In genomic region chr11:117456027-117456720, GRCh38 we compare ENCODE assay signal across 12 cellular contexts.
DNase-seq lines count a peak whose midpoint lies in the region; ATAC-seq and TF ChIP-seq lines count a peak whose summit lies in the region.
"Had no signal": no experiment of that assay in that cellular context is flagged by ENCODE, and none has a peak within 500 bp of the region (broad histone marks: within the 10 kb centered on the region; RNA-seq: fewer than 3 reads in every experiment).

No MANE protein-coding gene starts in this region.

- no peak for TF ChIP-seq CTCF in OCI-LY7 (conservative IDR thresholded peaks at IDR 0.05; ENCODE audit: low read length)
- no peak for TF ChIP-seq CTCF in transverse colon (IDR thresholded peaks at IDR 0.05)

- WGBS in transverse colon (ENCODE audit: low coverage in 1 of 2), 2 donors: 79 to 90% methylated on average over 2 to 7 of the region's 7 CpGs

- POLR2A ChIA-PET in activated CD4-positive, alpha-beta T cell treated with anti-CD3 and anti-CD28 coated beads, Interleukin-2, amount 10 ng/mL, durations not matched to agents 7 days and 5 days (lab: Charles Lee): no interaction called here
- POLR2A ChIA-PET in OCI-LY7 (lab: Charles Lee): no interaction called here

- H3K4me1 Mint-ChIP-seq in activated CD4-positive, alpha-beta T cell treated with anti-CD3 and anti-CD28 coated beads, Interleukin-2, amount 10 ng/mL, durations not matched to agents 7 days and 5 days: no peaks in the 10 kb centered on the region

- CTCF ChIA-PET in activated CD4-positive, alpha-beta T cell treated with anti-CD3 and anti-CD28 coated beads, Interleukin-2, amount 10 ng/mL, durations not matched to agents 7 days and 5 days (lab: Charles Lee): interaction anchor here (0.6 to 2.8 kb wide), 3 partner anchors 31 to 359 kb away, joined by 3 to 9 read pairs (median 5); no protein-coding TSS in a partner anchor
- CTCF ChIA-PET in OCI-LY7 (lab: Charles Lee; ENCODE audit: unreplicated experiment): no interaction called here

- H3K36me3 ChIP-seq in OCI-LY7 (ENCODE audit: insufficient read depth, low read length): no peaks in the 10 kb centered on the region
- no peaks in the 10 kb centered on the region for H3K36me3 ChIP-seq in transverse colon

- intact Hi-C loops in OCI-LY7 (cut with micrococcal nuclease; ENCODE audit: unreplicated experiment) (no loop called here), transverse colon (cut with DNase I; ENCODE audit: low total_unique reads) (no loop called here)

- no peak overlapping the region for H3K4me2 ChIP-seq in OCI-LY7 (ENCODE audit: low read length)

- no TSS peak for BruUV-seq in OCI-LY7 (replicated peaks; lab: Mats Ljungman, UMichigan)

- H3K4me3 Mint-ChIP-seq in activated CD4-positive, alpha-beta T cell treated with anti-CD3 and anti-CD28 coated beads, Interleukin-2, amount 10 ng/mL, durations not matched to agents 7 days and 5 days: no peak overlapping the region

- H3K27ac Mint-ChIP-seq in activated CD4-positive, alpha-beta T cell treated with anti-CD3 and anti-CD28 coated beads, Interleukin-2, amount 10 ng/mL, durations not matched to agents 7 days and 5 days: no peak overlapping the region

- H3K79me2 ChIP-seq in OCI-LY7 (ENCODE audit: insufficient read depth, low read depth, low read length): no peaks in the 10 kb centered on the region

- in situ Hi-C loops in transverse colon (cut with MboI; ENCODE audit: low pct_ligation_motif_present in 1 of 4, low pct_unique_long_range_greater_than_20kb in 1 of 4, low sequenced_read_pairs in 3 of 4): no loop called here

- no peaks in the 10 kb centered on the region for H3K4me1 ChIP-seq in OCI-LY7 (ENCODE audit: insufficient read depth, low read length, poor library complexity, severe bottlenecking)
- no peaks in the 10 kb centered on the region for H3K4me1 ChIP-seq in transverse colon

- H3K27ac ChIP-seq in OCI-LY7 (ENCODE audit: low read depth, low read length, poor library complexity, severe bottlenecking) (no peak overlapping the region), transverse colon (no peak overlapping the region)

- no peak for TF ChIP-seq EP300 in transverse colon (IDR thresholded peaks at IDR 0.05; ENCODE audit: low read depth)

- H3K9me3 Mint-ChIP-seq in activated CD4-positive, alpha-beta T cell treated with anti-CD3 and anti-CD28 coated beads, Interleukin-2, amount 10 ng/mL, durations not matched to agents 7 days and 5 days: peaks cover 4% of the 10 kb centered on the region

- peaks cover 1% of the 10 kb centered on the region for H3K36me3 Mint-ChIP-seq in activated CD4-positive, alpha-beta T cell treated with anti-CD3 and anti-CD28 coated beads, Interleukin-2, amount 10 ng/mL, durations not matched to agents 7 days and 5 days (ENCODE audit: low read depth)

- peak; percentile 52 for ATAC-seq in GM21515 (IDR thresholded peaks at IDR 0.05; ENCODE audit: unreplicated experiment)
- ATAC-seq in HG03432 (IDR thresholded peaks at IDR 0.05; ENCODE audit: unreplicated experiment): peak; percentile 67

- H3K9me3 ChIP-seq in OCI-LY7 (ENCODE audit: low read length): 0 out of 2 replicates have a peak, but pooled peaks cover 7% of the 10 kb centered on the region
- H3K9me3 ChIP-seq in transverse colon: peaks cover 0 to 6% of the 10 kb centered on the region in 2 donors

- H2AFZ ChIP-seq in OCI-LY7 (ENCODE audit: low read length): no peak overlapping the region

- no peaks in the 10 kb centered on the region for H4K20me1 ChIP-seq in OCI-LY7 (ENCODE audit: insufficient read depth, low read length)

- H3K4me3 ChIP-seq in OCI-LY7 (ENCODE audit: low read depth, low read length, poor library complexity, severe bottlenecking) (no peak overlapping the region), transverse colon (no peak overlapping the region)

- peaks cover 8% of the 10 kb centered on the region for H3K27me3 Mint-ChIP-seq in activated CD4-positive, alpha-beta T cell treated with anti-CD3 and anti-CD28 coated beads, Interleukin-2, amount 10 ng/mL, durations not matched to agents 7 days and 5 days

- no peaks in the 10 kb centered on the region for H3K9me2 ChIP-seq in OCI-LY7 (ENCODE audit: insufficient read depth, low read length)

- TF ChIP-seq POLR2A in transverse colon (IDR thresholded peaks at IDR 0.05): no peak

- no peaks in the 10 kb centered on the region for H3K27me3 ChIP-seq in transverse colon

- peak; percentile 51 to 58 for DNase-seq in activated CD4-positive, alpha-beta T cell treated with anti-CD3 and anti-CD28 coated beads, Interleukin-2, amount 50 U/mL, for 48 hours
- DNase-seq in activated CD4-positive, alpha-beta T cell treated with anti-CD3 and anti-CD28 coated beads, Interleukin-2, amount 10 ng/mL, durations not matched to agents 7 days and 5 days: no peak
- DNase-seq in stimulated activated CD8-positive, alpha-beta memory T cell treated with anti-CD3 and anti-CD28 coated beads, Interleukin-15, amount 100 ng/mL, for 48 hours (ENCODE audit: low read depth in 2 of 2): peak; percentile 39 to 46
- no peak for DNase-seq in OCI-LY7 (ENCODE audit: low spot score)
- no peak for DNase-seq in transverse colon
- no peak for DNase-seq in NCI-H1436 (lab: John Stamatoyannopoulos, UW)
- DNase-seq: dermis blood vessel endothelial cell, Kasumi-1, NCI-H69, retina had no signal

Comparison
In these comparisons a context has a peak if more than half of its experiments do, and no peak if none do; other contexts are left out.
1. DNase-seq: peak in activated CD4-positive, alpha-beta T cell treated with anti-CD3 and anti-CD28 coated beads, Interleukin-2, amount 50 U/mL, for 48 hours (2 of 2) and stimulated activated CD8-positive, alpha-beta memory T cell treated with anti-CD3 and anti-CD28 coated beads, Interleukin-15, amount 100 ng/mL, for 48 hours (2 of 2); none in activated CD4-positive, alpha-beta T cell treated with anti-CD3 and anti-CD28 coated beads, Interleukin-2, amount 10 ng/mL, durations not matched to agents 7 days and 5 days (single experiment), OCI-LY7 (single experiment), transverse colon (single experiment) and NCI-H1436 (single experiment).